ENCODE assay signal across 36 cellular contexts in genomic region chr2:79116997-79117928, GRCh38. TPM values are rescaled to one million over a fixed set of nuclear protein-coding genes. Genes with fewer than 3 reads are reported as not detected.
"Had no signal": no experiment of that assay in that cellular context is flagged by ENCODE, and none has a peak within 500 bp of the region (broad histone marks: within the 10 kb centered on the region; RNA-seq: fewer than 3 reads in every experiment).

No MANE protein-coding gene starts in this region.

- H3K4me3 Mint-ChIP-seq: activated B cell treated with CpG ODN at 0.5 μM for 24 hours; activated CD4-positive, alpha-beta memory T cell treated with anti-CD3 and anti-CD28 coated beads, Interleukin-2, amount 10 ng/mL, durations not matched to agents 7 days and 5 days; activated CD4-positive, alpha-beta T cell treated with anti-CD3 and anti-CD28 coated beads, Interleukin-2, amount 10 ng/mL, durations not matched to agents 24 days and 14 days; activated CD8-positive, alpha-beta memory T cell treated with anti-CD3 and anti-CD28 coated beads, Interleukin-2, amount 10 ng/mL, durations not matched to agents 7 days and 5 days; activated CD8-positive, alpha-beta T cell treated with anti-CD3 and anti-CD28 coated beads, Interleukin-2, amount 10 ng/mL, durations not matched to agents 7 days and 5 days; activated naive CD4-positive, alpha-beta T cell treated with anti-CD3 and anti-CD28 coated beads, Interleukin-2, amount 10 ng/mL, durations not matched to agents 7 days and 5 days; activated naive CD4-positive, alpha-beta T cell treated with anti-CD3 and anti-CD28 coated beads, Interleukin-2, amount 50 U/mL, for 24 hours; activated naive CD8-positive, alpha-beta T cell; activated naive CD8-positive, alpha-beta T cell treated with anti-CD3 and anti-CD28 coated beads, Interleukin-2, amount 10 ng/mL, durations not matched to agents 7 days and 5 days; activated naive CD8-positive, alpha-beta T cell treated with anti-CD3 and anti-CD28 coated beads, Interleukin-2, amount 50 U/mL, for 24 hours; activated T-cell treated with anti-CD3 and anti-CD28 coated beads, Interleukin-2, amount 50 U/mL, for 24 hours; T-cell; T-helper 1 cell treated with Interleukin-12 subunit alpha and Interleukin-12 subunit beta and Interleukin-4 antibody, amounts not matched to agents 30 μg/mL and 1 μg/mL, for 36 hours; T-helper 2 cell treated with Interferon-gamma antibody and Interleukin-4, amounts not matched to agents 5 μg/mL and 100 μg/mL, for 36 hours had no signal

- H3K36me3 Mint-ChIP-seq: activated CD8-positive, alpha-beta memory T cell treated with anti-CD3 and anti-CD28 coated beads, Interleukin-2, amount 10 ng/mL, durations not matched to agents 7 days and 5 days; activated naive CD4-positive, alpha-beta T cell treated with anti-CD3 and anti-CD28 coated beads, Interleukin-2, amount 10 ng/mL, durations not matched to agents 7 days and 5 days; activated naive CD4-positive, alpha-beta T cell treated with anti-CD3 and anti-CD28 coated beads, Interleukin-2, amount 50 U/mL, for 24 hours; activated naive CD8-positive, alpha-beta T cell; activated naive CD8-positive, alpha-beta T cell treated with anti-CD3 and anti-CD28 coated beads, Interleukin-2, amount 10 ng/mL, durations not matched to agents 7 days and 5 days; T-cell had no signal

- H3K4me3 ChIP-seq: ascending aorta, breast epithelium had no signal

- H3K27me3 ChIP-seq: ascending aorta, brain microvascular endothelial cell, breast epithelium had no signal

- DNase-seq: activated B cell treated with CpG ODN at 0.5 μM for 24 hours; activated CD4-positive, alpha-beta memory T cell treated with anti-CD3 and anti-CD28 coated beads, Interleukin-2, amount 10 ng/mL, durations not matched to agents 7 days and 5 days; activated CD4-positive, alpha-beta T cell treated with anti-CD3 and anti-CD28 coated beads for 4 hours; activated CD4-positive, alpha-beta T cell treated with anti-CD3 and anti-CD28 coated beads, Interleukin-2, amount 10 ng/mL, durations not matched to agents 24 days and 14 days; activated CD4-positive, alpha-beta T cell treated with anti-CD3 and anti-CD28 coated beads, Interleukin-2, amount 50 U/mL, for 48 hours; activated CD4-positive, CD25-positive, alpha-beta regulatory T cell treated with anti-CD3 and anti-CD28 coated beads, Interleukin-2, amount 50 U/mL, for 72 hours; activated CD8-positive, alpha-beta memory T cell treated with anti-CD3 and anti-CD28 coated beads for 24 hours; activated CD8-positive, alpha-beta memory T cell treated with anti-CD3 and anti-CD28 coated beads, Interleukin-2, amount 10 ng/mL, durations not matched to agents 7 days and 5 days; activated CD8-positive, alpha-beta memory T cell treated with anti-CD3 and anti-CD28 coated beads, Interleukin-2, amount 50 U/mL, for 48 hours; activated CD8-positive, alpha-beta T cell treated with anti-CD3 and anti-CD28 coated beads, Interleukin-2, amount 10 ng/mL, durations not matched to agents 7 days and 5 days; activated effector memory CD4-positive, alpha-beta T cell treated with Interleukin-2 at 50 U/mL for 16 hours; activated gamma-delta T cell; activated naive CD4-positive, alpha-beta T cell treated with anti-CD3 and anti-CD28 coated beads, Interleukin-2, amount 10 ng/mL, durations not matched to agents 7 days and 5 days; activated naive CD4-positive, alpha-beta T cell treated with Interleukin-2 at 50 U/mL for 16 hours; activated naive CD8-positive, alpha-beta T cell treated with anti-CD3 and anti-CD28 coated beads, Interleukin-2, amount 10 ng/mL, durations not matched to agents 7 days and 5 days; activated naive CD8-positive, alpha-beta T cell treated with anti-CD3 and anti-CD28 coated beads, Interleukin-2, amount 50 U/mL, for 24 hours; activated T-cell treated with anti-CD3 and anti-CD28 coated beads, Interleukin-2, amount 50 U/mL, for 24 hours; activated T-cell treated with anti-CD3 and anti-CD28 coated beads, Interleukin-2, amount 50 U/mL, for 48 hours; amygdala; anterior cingulate cortex; brain microvascular endothelial cell; central memory CD4-positive, alpha-beta T cell; T-cell; T-helper 2 cell; T-helper 9 cell had no signal

- H3K4me1 ChIP-seq: ascending aorta, breast epithelium had no signal

- H3K4me1 Mint-ChIP-seq: activated B cell treated with CpG ODN at 0.5 μM for 24 hours; activated CD4-positive, alpha-beta memory T cell treated with anti-CD3 and anti-CD28 coated beads, Interleukin-2, amount 10 ng/mL, durations not matched to agents 7 days and 5 days; activated CD4-positive, alpha-beta T cell treated with anti-CD3 and anti-CD28 coated beads, Interleukin-2, amount 10 ng/mL, durations not matched to agents 24 days and 14 days; activated CD8-positive, alpha-beta memory T cell treated with anti-CD3 and anti-CD28 coated beads, Interleukin-2, amount 10 ng/mL, durations not matched to agents 7 days and 5 days; activated naive CD4-positive, alpha-beta T cell treated with anti-CD3 and anti-CD28 coated beads, Interleukin-2, amount 10 ng/mL, durations not matched to agents 7 days and 5 days; activated naive CD4-positive, alpha-beta T cell treated with anti-CD3 and anti-CD28 coated beads, Interleukin-2, amount 50 U/mL, for 24 hours; activated naive CD8-positive, alpha-beta T cell treated with anti-CD3 and anti-CD28 coated beads, Interleukin-2, amount 10 ng/mL, durations not matched to agents 7 days and 5 days; activated naive CD8-positive, alpha-beta T cell treated with anti-CD3 and anti-CD28 coated beads, Interleukin-2, amount 50 U/mL, for 24 hours; T-cell had no signal

- H3K36me3 ChIP-seq: ascending aorta, brain microvascular endothelial cell, breast epithelium had no signal

- FAIRE-seq: TTC549 had no signal

- ATAC-seq: activated CD8-positive, alpha-beta memory T cell treated with anti-CD3 and anti-CD28 coated beads, Interleukin-2, amount 10 ng/mL, durations not matched to agents 7 days and 5 days; activated CD8-positive, alpha-beta T cell treated with anti-CD3 and anti-CD28 coated beads, Interleukin-2, amount 10 ng/mL, durations not matched to agents 7 days and 5 days; activated naive CD8-positive, alpha-beta T cell treated with anti-CD3 and anti-CD28 coated beads, Interleukin-2, amount 50 U/mL, for 24 hours; T-cell had no signal

- H3K27ac ChIP-seq: ascending aorta, brain microvascular endothelial cell, breast epithelium, VCaP had no signal

- H3K27me3 Mint-ChIP-seq: activated CD4-positive, alpha-beta memory T cell treated with anti-CD3 and anti-CD28 coated beads, Interleukin-2, amount 10 ng/mL, durations not matched to agents 7 days and 5 days; activated CD4-positive, alpha-beta T cell treated with anti-CD3 and anti-CD28 coated beads, Interleukin-2, amount 10 ng/mL, durations not matched to agents 24 days and 14 days; activated CD8-positive, alpha-beta memory T cell treated with anti-CD3 and anti-CD28 coated beads, Interleukin-2, amount 10 ng/mL, durations not matched to agents 7 days and 5 days; activated naive CD4-positive, alpha-beta T cell treated with anti-CD3 and anti-CD28 coated beads, Interleukin-2, amount 10 ng/mL, durations not matched to agents 7 days and 5 days; activated naive CD4-positive, alpha-beta T cell treated with anti-CD3 and anti-CD28 coated beads, Interleukin-2, amount 50 U/mL, for 24 hours; activated naive CD8-positive, alpha-beta T cell; activated naive CD8-positive, alpha-beta T cell treated with anti-CD3 and anti-CD28 coated beads, Interleukin-2, amount 10 ng/mL, durations not matched to agents 7 days and 5 days; activated naive CD8-positive, alpha-beta T cell treated with anti-CD3 and anti-CD28 coated beads, Interleukin-2, amount 50 U/mL, for 24 hours; activated T-cell treated with anti-CD3 and anti-CD28 coated beads, Interleukin-2, amount 50 U/mL, for 24 hours; T-cell had no signal

- H3K27ac Mint-ChIP-seq: activated B cell treated with CpG ODN at 0.5 μM for 24 hours; activated CD4-positive, alpha-beta memory T cell treated with anti-CD3 and anti-CD28 coated beads, Interleukin-2, amount 10 ng/mL, durations not matched to agents 7 days and 5 days; activated CD4-positive, alpha-beta T cell treated with anti-CD3 and anti-CD28 coated beads, Interleukin-2, amount 10 ng/mL, durations not matched to agents 24 days and 14 days; activated CD8-positive, alpha-beta memory T cell treated with anti-CD3 and anti-CD28 coated beads, Interleukin-2, amount 10 ng/mL, durations not matched to agents 7 days and 5 days; activated CD8-positive, alpha-beta T cell treated with anti-CD3 and anti-CD28 coated beads, Interleukin-2, amount 10 ng/mL, durations not matched to agents 7 days and 5 days; activated naive CD4-positive, alpha-beta T cell treated with anti-CD3 and anti-CD28 coated beads, Interleukin-2, amount 10 ng/mL, durations not matched to agents 7 days and 5 days; activated naive CD4-positive, alpha-beta T cell treated with anti-CD3 and anti-CD28 coated beads, Interleukin-2, amount 50 U/mL, for 24 hours; activated naive CD8-positive, alpha-beta T cell; activated naive CD8-positive, alpha-beta T cell treated with anti-CD3 and anti-CD28 coated beads, Interleukin-2, amount 10 ng/mL, durations not matched to agents 7 days and 5 days; activated naive CD8-positive, alpha-beta T cell treated with anti-CD3 and anti-CD28 coated beads, Interleukin-2, amount 50 U/mL, for 24 hours; activated T-cell treated with anti-CD3 and anti-CD28 coated beads, Interleukin-2, amount 50 U/mL, for 24 hours; activated T-helper 2 cell treated with anti-CD3 and anti-CD28 coated beads, Interferon-gamma antibody, Interleukin-2, Interleukin-4, amounts not matched to agents 10 μg/mL and 5 μg/mL and 100 μg/mL, durations not matched to agents 14 hours and 24 hours and 36 hours; T-cell; T-helper 1 cell treated with Interleukin-12 subunit alpha and Interleukin-12 subunit beta and Interleukin-4 antibody, amounts not matched to agents 30 μg/mL and 1 μg/mL, for 36 hours; T-helper 2 cell treated with Interferon-gamma antibody and Interleukin-4, amounts not matched to agents 5 μg/mL and 100 μg/mL, for 36 hours had no signal

- H3K9me3 ChIP-seq: ascending aorta, breast epithelium had no signal

RNA-seq across cellular contexts. Expression of gene REG1A, which starts 3.0 kb away (rescaled TPM):
- total RNA-seq: activated B cell treated with CpG ODN at 0.5 μM for 24 hours; activated CD4-positive, alpha-beta memory T cell treated with anti-CD3 and anti-CD28 coated beads, Interleukin-2, amount 10 ng/mL, durations not matched to agents 7 days and 5 days; activated CD4-positive, alpha-beta T cell treated with anti-CD3 and anti-CD28 coated beads, Interleukin-2, amount 10 ng/mL, durations not matched to agents 24 days and 14 days; activated CD8-positive, alpha-beta memory T cell treated with anti-CD3 and anti-CD28 coated beads, Interleukin-2, amount 10 ng/mL, durations not matched to agents 7 days and 5 days; activated CD8-positive, alpha-beta T cell treated with anti-CD3 and anti-CD28 coated beads, Interleukin-2, amount 10 ng/mL, durations not matched to agents 7 days and 5 days; activated naive CD8-positive, alpha-beta T cell treated with anti-CD3 and anti-CD28 coated beads, Interleukin-2, amount 10 ng/mL, durations not matched to agents 7 days and 5 days; activated T-helper 2 cell treated with anti-CD3 and anti-CD28 coated beads, Interferon-gamma antibody, Interleukin-2, Interleukin-4, amounts not matched to agents 10 μg/mL and 5 μg/mL and 100 μg/mL, durations not matched to agents 14 hours and 24 hours and 36 hours; breast epithelium; cardiac septum had no signal

RNA-seq across cellular contexts. Expression of gene REG1B, which starts 29.5 kb away (rescaled TPM):
- total RNA-seq: activated B cell treated with CpG ODN at 0.5 μM for 24 hours; activated CD4-positive, alpha-beta memory T cell treated with anti-CD3 and anti-CD28 coated beads, Interleukin-2, amount 10 ng/mL, durations not matched to agents 7 days and 5 days; activated CD4-positive, alpha-beta T cell treated with anti-CD3 and anti-CD28 coated beads, Interleukin-2, amount 10 ng/mL, durations not matched to agents 24 days and 14 days; activated CD8-positive, alpha-beta memory T cell treated with anti-CD3 and anti-CD28 coated beads, Interleukin-2, amount 10 ng/mL, durations not matched to agents 7 days and 5 days; activated CD8-positive, alpha-beta T cell treated with anti-CD3 and anti-CD28 coated beads, Interleukin-2, amount 10 ng/mL, durations not matched to agents 7 days and 5 days; activated naive CD8-positive, alpha-beta T cell treated with anti-CD3 and anti-CD28 coated beads, Interleukin-2, amount 10 ng/mL, durations not matched to agents 7 days and 5 days; activated T-helper 2 cell treated with anti-CD3 and anti-CD28 coated beads, Interferon-gamma antibody, Interleukin-2, Interleukin-4, amounts not matched to agents 10 μg/mL and 5 μg/mL and 100 μg/mL, durations not matched to agents 14 hours and 24 hours and 36 hours; ascending aorta; breast epithelium; cardiac septum; cerebellum had no signal

RNA-seq across cellular contexts. Expression of gene REG3A, which starts 42.3 kb away (rescaled TPM):
- total RNA-seq: activated B cell treated with CpG ODN at 0.5 μM for 24 hours; activated CD4-positive, alpha-beta memory T cell treated with anti-CD3 and anti-CD28 coated beads, Interleukin-2, amount 10 ng/mL, durations not matched to agents 7 days and 5 days; activated CD4-positive, alpha-beta T cell treated with anti-CD3 and anti-CD28 coated beads, Interleukin-2, amount 10 ng/mL, durations not matched to agents 24 days and 14 days; activated CD8-positive, alpha-beta memory T cell treated with anti-CD3 and anti-CD28 coated beads, Interleukin-2, amount 10 ng/mL, durations not matched to agents 7 days and 5 days; activated CD8-positive, alpha-beta T cell treated with anti-CD3 and anti-CD28 coated beads, Interleukin-2, amount 10 ng/mL, durations not matched to agents 7 days and 5 days; activated naive CD8-positive, alpha-beta T cell treated with anti-CD3 and anti-CD28 coated beads, Interleukin-2, amount 10 ng/mL, durations not matched to agents 7 days and 5 days; activated T-helper 2 cell treated with anti-CD3 and anti-CD28 coated beads, Interferon-gamma antibody, Interleukin-2, Interleukin-4, amounts not matched to agents 10 μg/mL and 5 μg/mL and 100 μg/mL, durations not matched to agents 14 hours and 24 hours and 36 hours; ascending aorta; breast epithelium; cardiac septum had no signal
